In genomic region chr1:248817065-248817464, GRCh38 we compare ENCODE assay signal across 15 cellular contexts. TPM values are rescaled to one million over a fixed set of nuclear protein-coding genes. Genes with fewer than 3 reads are reported as not detected.
A peak's percentile ranks its signal among the peaks of the same experiment; 100 is the strongest.
DNase-seq lines count a peak whose midpoint lies in the region; ATAC-seq and TF ChIP-seq lines count a peak whose summit lies in the region.
"Had no signal": no experiment of that assay in that cellular context is flagged by ENCODE, and none has a peak within 500 bp of the region (broad histone marks: within the 10 kb centered on the region; RNA-seq: fewer than 3 reads in every experiment).

No MANE protein-coding gene starts in this region.

- peak overlapping the region; percentile 85 for H3K27ac Mint-ChIP-seq in activated CD4-positive, alpha-beta T cell treated with anti-CD3 and anti-CD28 coated beads, Interleukin-2, amount 10 ng/mL, durations not matched to agents 24 days and 14 days
- peak overlapping the region; percentile 72 for H3K27ac Mint-ChIP-seq in activated T-helper 17 cell treated with anti-CD3 and anti-CD28 coated beads, Interleukin-2, amount 50 U/mL, for 72 hours
- H3K27ac Mint-ChIP-seq in nephron progenitor cell: no peak overlapping the region

- no peaks in the 10 kb centered on the region for H3K27me3 Mint-ChIP-seq in activated CD4-positive, alpha-beta T cell treated with anti-CD3 and anti-CD28 coated beads, Interleukin-2, amount 10 ng/mL, durations not matched to agents 24 days and 14 days
- no peaks in the 10 kb centered on the region for H3K27me3 Mint-ChIP-seq in activated T-helper 17 cell treated with anti-CD3 and anti-CD28 coated beads, Interleukin-2, amount 50 U/mL, for 72 hours
- no peaks in the 10 kb centered on the region for H3K27me3 Mint-ChIP-seq in nephron progenitor cell (ENCODE audit: low read depth, poor library complexity)
- H3K27me3 Mint-ChIP-seq: brain; effector memory CD8-positive, alpha-beta T cell had no signal

- intact Hi-C loops in activated CD4-positive, alpha-beta T cell treated with anti-CD3 and anti-CD28 coated beads, Interleukin-2, amount 10 ng/mL, durations not matched to agents 24 days and 14 days (cut with micrococcal nuclease): no loop called here

- no peaks in the 10 kb centered on the region for H3K27me3 ChIP-seq in neutrophil
- H3K27me3 ChIP-seq: MG63, tibial artery had no signal

- H3K27ac ChIP-seq in neutrophil: peak overlapping the region; percentile 99
- H3K27ac ChIP-seq: tibial artery had no signal

- no peak for ATAC-seq in activated T-helper 17 cell treated with anti-CD3 and anti-CD28 coated beads, Interleukin-2, amount 50 U/mL, for 72 hours (replicated peaks)
- ATAC-seq in GM21717 (IDR thresholded peaks at IDR 0.05; ENCODE audit: unreplicated experiment): no peak
- ATAC-seq: effector memory CD8-positive, alpha-beta T cell; Panc1 had no signal

- H3K4me1 ChIP-seq in neutrophil (ENCODE audit: control insufficient read depth in 1 of 2, insufficient read depth in 1 of 2, low read depth in 1 of 2, low read length in 1 of 2): peaks cover 98 to 100% of the 10 kb centered on the region in 2 experiments

- H3K36me3 ChIP-seq in neutrophil: peaks cover 58% of the 10 kb centered on the region

- H3K9me3 Mint-ChIP-seq in activated CD4-positive, alpha-beta T cell treated with anti-CD3 and anti-CD28 coated beads, Interleukin-2, amount 10 ng/mL, durations not matched to agents 24 days and 14 days: no peaks in the 10 kb centered on the region
- H3K9me3 Mint-ChIP-seq in activated T-helper 17 cell treated with anti-CD3 and anti-CD28 coated beads, Interleukin-2, amount 50 U/mL, for 72 hours: no peaks in the 10 kb centered on the region
- H3K9me3 Mint-ChIP-seq in nephron progenitor cell: no peaks in the 10 kb centered on the region
- H3K9me3 Mint-ChIP-seq: brain; effector memory CD8-positive, alpha-beta T cell had no signal

- H3K9me3 ChIP-seq in neutrophil: no peaks in the 10 kb centered on the region
- H3K9me3 ChIP-seq: MG63, tibial artery had no signal

- peaks cover 55% of the 10 kb centered on the region for H3K36me3 Mint-ChIP-seq in activated CD4-positive, alpha-beta T cell treated with anti-CD3 and anti-CD28 coated beads, Interleukin-2, amount 10 ng/mL, durations not matched to agents 24 days and 14 days (ENCODE audit: low read depth)
- peaks cover 81% of the 10 kb centered on the region for H3K36me3 Mint-ChIP-seq in activated T-helper 17 cell treated with anti-CD3 and anti-CD28 coated beads, Interleukin-2, amount 50 U/mL, for 72 hours (ENCODE audit: low read depth)
- peaks cover 36% of the 10 kb centered on the region for H3K36me3 Mint-ChIP-seq in nephron progenitor cell (ENCODE audit: low read depth)

- H3K4me3 ChIP-seq in NB4 (ENCODE audit: low read depth, low read length) (no peak overlapping the region), neutrophil (ENCODE audit: low read depth in 1 of 2, low read length in 1 of 2) (peak overlapping the region; percentile 52 to 64)
- H3K4me3 ChIP-seq: MG63, tibial artery had no signal

- no peak for DNase-seq in activated CD4-positive, alpha-beta T cell treated with anti-CD3 and anti-CD28 coated beads, Interleukin-2, amount 10 ng/mL, durations not matched to agents 24 days and 14 days
- no peak for DNase-seq in activated CD4-positive, alpha-beta T cell treated with anti-CD3 and anti-CD28 coated beads for 48 hours
- peak; percentile 92 for DNase-seq in NB4 (ENCODE audit: low read depth)
- DNase-seq in nephron progenitor cell: no peak
- no peak for DNase-seq in effector CD8-positive, alpha-beta T cell (lab: John Stamatoyannopoulos, UW)
- DNase-seq: effector memory CD8-positive, alpha-beta T cell; MG63; NCI-H345; T1000; tibial artery had no signal

- peak overlapping the region; percentile 36 for H3K4me3 Mint-ChIP-seq in activated CD4-positive, alpha-beta T cell treated with anti-CD3 and anti-CD28 coated beads, Interleukin-2, amount 10 ng/mL, durations not matched to agents 24 days and 14 days
- H3K4me3 Mint-ChIP-seq in activated T-helper 17 cell treated with anti-CD3 and anti-CD28 coated beads, Interleukin-2, amount 50 U/mL, for 72 hours: no peak overlapping the region
- H3K4me3 Mint-ChIP-seq in nephron progenitor cell: no peak overlapping the region
- H3K4me3 Mint-ChIP-seq: brain had no signal

- peaks cover 46% of the 10 kb centered on the region for H3K4me1 Mint-ChIP-seq in activated CD4-positive, alpha-beta T cell treated with anti-CD3 and anti-CD28 coated beads, Interleukin-2, amount 10 ng/mL, durations not matched to agents 24 days and 14 days
- H3K4me1 Mint-ChIP-seq in activated T-helper 17 cell treated with anti-CD3 and anti-CD28 coated beads, Interleukin-2, amount 50 U/mL, for 72 hours: peaks cover 27% of the 10 kb centered on the region
- H3K4me1 Mint-ChIP-seq in nephron progenitor cell: peaks cover 6% of the 10 kb centered on the region

- no peak for TF ChIP-seq CTCF in NB4 (IDR thresholded peaks at IDR 0.05; ENCODE audit: low read depth, low read length)
- TF ChIP-seq CTCF in neutrophil (IDR thresholded peaks at IDR 0.05): peak; percentile 13
- TF ChIP-seq CTCF in nephron progenitor cell (IDR thresholded peaks at IDR 0.05): no peak

- TF ChIP-seq POLR2A in NB4 (IDR thresholded peaks at IDR 0.05; ENCODE audit: extremely low read depth, insufficient read length): no peak

RNA-seq across cellular contexts. Expression of gene SH3BP5L, which starts 8.7 kb away (rescaled TPM):
- 27.5 and 28.2 TPM in 2 replicates for total RNA-seq in activated CD4-positive, alpha-beta T cell treated with anti-CD3 and anti-CD28 coated beads, Interleukin-2, amount 10 ng/mL, durations not matched to agents 24 days and 14 days
- 10 to 100 TPM; 21.0 to 25.6 TPM for total RNA-seq in activated T-helper 17 cell treated with anti-CD3 and anti-CD28 coated beads, Interleukin-2, amount 50 U/mL, for 72 hours

RNA-seq across cellular contexts. Expression of gene ZNF672, which starts 21.0 kb away (rescaled TPM):
- total RNA-seq in activated CD4-positive, alpha-beta T cell treated with anti-CD3 and anti-CD28 coated beads, Interleukin-2, amount 10 ng/mL, durations not matched to agents 24 days and 14 days: 44.0 and 48.8 TPM in 2 replicates
- total RNA-seq in activated T-helper 17 cell treated with anti-CD3 and anti-CD28 coated beads, Interleukin-2, amount 50 U/mL, for 72 hours: 10 to 100 TPM; 36.1 to 38.8 TPM

RNA-seq across cellular contexts. Expression of gene ZNF692, which starts 41.8 kb away (rescaled TPM):
- 94.9 and 100 TPM in 2 replicates for total RNA-seq in activated CD4-positive, alpha-beta T cell treated with anti-CD3 and anti-CD28 coated beads, Interleukin-2, amount 10 ng/mL, durations not matched to agents 24 days and 14 days
- 100 to 1,000 TPM; 103 to 108 TPM for total RNA-seq in activated T-helper 17 cell treated with anti-CD3 and anti-CD28 coated beads, Interleukin-2, amount 50 U/mL, for 72 hours
